In the genomic region with DNA sequence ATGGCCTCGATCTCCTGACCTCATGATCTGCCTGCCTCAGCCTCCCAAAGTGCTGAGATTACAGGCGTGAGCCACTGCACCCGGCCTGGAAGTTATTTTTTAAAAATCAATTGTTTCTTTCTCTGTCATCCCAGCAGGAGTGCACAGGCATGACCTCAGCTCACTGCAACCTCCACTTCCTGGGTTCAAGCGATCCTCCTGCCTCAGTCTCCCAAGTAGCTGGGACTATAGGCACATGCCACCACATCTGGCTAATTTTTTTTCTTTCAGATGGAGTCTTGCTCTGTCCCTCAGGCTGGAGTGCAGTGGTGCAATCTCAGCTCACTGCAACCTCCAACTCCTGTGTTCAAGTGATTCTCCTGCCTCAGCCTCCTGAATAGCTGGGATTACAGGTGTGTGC, we compare ENCODE assay signal across 9 cellular contexts. TPM values are rescaled to one million over a fixed set of nuclear protein-coding genes. Genes with fewer than 3 reads are reported as not detected.
"Had no signal": no experiment of that assay in that cellular context is flagged by ENCODE, and none has a peak within 500 bp of the region (broad histone marks: within the 10 kb centered on the region; RNA-seq: fewer than 3 reads in every experiment).

No MANE protein-coding gene starts in this region.

RNA-seq across cellular contexts. Expression of gene ZG16, which starts 9.1 kb away (rescaled TPM):
- total RNA-seq: OCI-LY7, PC-3, Right ventricle myocardium inferior, Right ventricle myocardium superior, RPMI7951, SJCRH30, SJSA1, SK-MEL-5 had no signal
- polyA plus RNA-seq: SK-N-SH had no signal

RNA-seq across cellular contexts. Expression of gene PRRT2, which starts 24.8 kb away (rescaled TPM):
- total RNA-seq: SK-MEL-5 had no signal
